In the genomic region with DNA sequence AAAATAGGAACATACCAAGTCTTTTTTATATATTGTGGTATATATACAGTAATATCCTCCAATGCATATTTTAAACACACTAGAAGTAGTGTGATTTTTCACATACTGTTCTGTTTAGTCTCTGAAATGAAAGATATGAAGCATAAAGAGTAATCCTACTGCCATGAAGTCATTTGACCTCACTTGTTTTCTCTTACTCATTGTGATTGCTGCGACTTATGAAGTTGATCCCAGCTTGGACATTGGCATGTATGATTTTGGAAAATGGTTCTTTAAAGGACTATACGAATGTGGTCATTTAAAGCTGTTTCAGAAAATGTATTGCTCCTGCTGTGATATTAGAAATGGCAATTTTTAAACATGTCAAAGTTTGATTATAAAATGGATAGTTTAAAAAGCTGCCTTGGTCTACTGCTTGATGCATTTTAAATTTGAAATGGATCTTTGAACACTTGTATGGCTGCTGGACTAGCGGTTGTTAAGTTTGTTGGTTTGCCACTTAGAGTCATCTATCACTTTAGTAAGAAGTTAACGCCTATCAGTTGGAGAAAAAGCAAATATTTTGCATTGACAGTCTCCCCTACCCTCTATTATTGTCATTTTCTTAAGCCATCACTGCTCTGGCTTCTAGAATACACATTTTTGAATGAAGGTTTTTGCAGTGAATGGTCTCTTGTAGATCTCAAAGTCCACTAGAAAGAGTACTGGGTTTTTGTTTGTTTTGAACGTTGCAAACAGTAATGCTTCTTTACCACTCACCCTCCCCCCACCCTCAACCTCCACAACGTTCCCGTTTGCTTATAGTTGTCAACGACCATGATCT, we compare ENCODE assay signal across 8 cellular contexts. TPM values are rescaled to one million over a fixed set of nuclear protein-coding genes. Genes with fewer than 3 reads are reported as not detected.
A peak's percentile ranks its signal among the peaks of the same experiment; 100 is the strongest.
DNase-seq lines count a peak whose midpoint lies in the region; ATAC-seq and TF ChIP-seq lines count a peak whose summit lies in the region.

No MANE protein-coding gene starts in this region.

- H3K36me3 ChIP-seq in DOHH2 (ENCODE audit: control insufficient read depth, low read length) (peaks cover 22% of the 10 kb centered on the region), OCI-LY7 (ENCODE audit: insufficient read depth, low read length) (peaks cover 13% of the 10 kb centered on the region), trophoblast cell (ENCODE audit: control insufficient read depth in 1 of 2, insufficient read depth in 2 of 2, low read length in 2 of 2) (no peaks in the 10 kb centered on the region)

- no peaks in the 10 kb centered on the region for H3K79me1 ChIP-seq in trophoblast cell (ENCODE audit: low read length)

- no peak overlapping the region for H3K4ac ChIP-seq in trophoblast cell (ENCODE audit: low read depth, low read length)

- no peak overlapping the region for H3K23ac ChIP-seq in trophoblast cell (ENCODE audit: low read length)

- peaks cover 57% of the 10 kb centered on the region for H3K79me2 ChIP-seq in DOHH2 (ENCODE audit: control insufficient read depth, low read length)
- peaks cover 22% of the 10 kb centered on the region; the same call in 1 of the 2 replicates for H3K79me2 ChIP-seq in OCI-LY7 (ENCODE audit: insufficient read depth, low read depth, low read length)
- no peaks in the 10 kb centered on the region for H3K79me2 ChIP-seq in trophoblast cell (ENCODE audit: control insufficient read depth, insufficient read depth, low read length, poor library complexity)

- no peak overlapping the region for H4K8ac ChIP-seq in trophoblast cell (ENCODE audit: low read depth, low read length)

- WGBS in trophoblast cell (ENCODE audit: extremely low coverage, insufficient coverage, insufficient read length): no CpG with 5 or more reads among the region's 8 CpGs

- H3K4me1 ChIP-seq in DOHH2 (ENCODE audit: control insufficient read depth, low read length) (peaks cover 37% of the 10 kb centered on the region), OCI-LY7 (ENCODE audit: insufficient read depth, low read length, poor library complexity, severe bottlenecking) (peaks cover 39% of the 10 kb centered on the region), trophoblast cell (ENCODE audit: control insufficient read depth in 1 of 2, insufficient read depth in 2 of 2, low read length in 2 of 2) (peaks cover 2 to 3% of the 10 kb centered on the region in 2 experiments)

- intact Hi-C loops in OCI-LY7 (cut with micrococcal nuclease; ENCODE audit: unreplicated experiment): loop anchor here (1.0 to 10.0 kb wide), 3 partner anchors 31 to 575 kb away; partner anchors contain the start of gene TNKS2

- H4K12ac ChIP-seq in trophoblast cell (ENCODE audit: low read depth, low read length): no peak overlapping the region

- H3K9me2 ChIP-seq in DOHH2 (replicated peaks; ENCODE audit: control insufficient read depth, low read length) (no peaks in the 10 kb centered on the region), OCI-LY7 (ENCODE audit: insufficient read depth, low read length) (no peaks in the 10 kb centered on the region)

- POLR2A ChIA-PET in OCI-LY7 (lab: Charles Lee): interaction anchor here (2.2 kb wide), 1 partner anchor 9 kb away, joined by 12 read pairs; no protein-coding TSS in a partner anchor

- no TSS peak for BruUV-seq in OCI-LY7 (replicated peaks; lab: Mats Ljungman, UMichigan)

- H2BK5ac ChIP-seq in trophoblast cell (ENCODE audit: low read depth, low read length, poor library complexity): no peak overlapping the region

- no peaks in the 10 kb centered on the region for H3K27me3 ChIP-seq in DOHH2 (ENCODE audit: control insufficient read depth, low read length)
- H3K27me3 ChIP-seq in trophoblast cell (ENCODE audit: insufficient read depth, low read length): peaks cover 5% of the 10 kb centered on the region

- no peak overlapping the region for H3K14ac ChIP-seq in trophoblast cell (ENCODE audit: low read length)

- no peak overlapping the region for H3K9ac ChIP-seq in trophoblast cell (ENCODE audit: low read length)

- no peak for ATAC-seq in HG03520 (IDR thresholded peaks at IDR 0.05; ENCODE audit: unreplicated experiment)
- ATAC-seq in GM18519 (IDR thresholded peaks at IDR 0.05; ENCODE audit: low FRiP score, unreplicated experiment): no peak

- CTCF ChIA-PET in OCI-LY7 (lab: Charles Lee; ENCODE audit: unreplicated experiment): interaction anchor here (0.5 to 0.9 kb wide), 2 partner anchors 21 to 56 kb away, joined by 3 to 8 read pairs; no protein-coding TSS in a partner anchor

- H4K20me1 ChIP-seq in DOHH2 (ENCODE audit: control insufficient read depth, insufficient read depth, low read depth, low read length): peaks cover 16% of the 10 kb centered on the region
- H4K20me1 ChIP-seq in OCI-LY7 (ENCODE audit: insufficient read depth, low read length): peaks cover 10% of the 10 kb centered on the region; the same call in 1 of the 2 replicates

- peak overlapping the region; percentile 96 for H3K4me2 ChIP-seq in DOHH2 (ENCODE audit: low read length)
- peak overlapping the region; percentile 81 for H3K4me2 ChIP-seq in OCI-LY7 (ENCODE audit: low read length)
- H3K4me2 ChIP-seq in trophoblast cell (ENCODE audit: low read length): peak overlapping the region; percentile 60

- H2BK12ac ChIP-seq in trophoblast cell (ENCODE audit: low read length): no peak overlapping the region

- H2BK120ac ChIP-seq in trophoblast cell (ENCODE audit: insufficient read depth, low read length, poor library complexity): no peak overlapping the region

- TF ChIP-seq CTCF in DOHH2 (IDR thresholded peaks at IDR 0.05; ENCODE audit: low read depth, low read length, poor library complexity, severe bottlenecking) (no peak), OCI-LY7 (conservative IDR thresholded peaks at IDR 0.05; ENCODE audit: low read length) (no peak), epithelial cell of esophagus (IDR thresholded peaks at IDR 0.05; ENCODE audit: insufficient read depth, low read depth, low read length, missing control alignments) (no peak)

- H3K27ac ChIP-seq in DOHH2 (ENCODE audit: low read depth, low read length) (no peak overlapping the region), OCI-LY7 (ENCODE audit: low read depth, low read length, poor library complexity, severe bottlenecking) (peak overlapping the region; percentile 69), trophoblast cell (ENCODE audit: low read depth, low read length) (no peak overlapping the region)

- DNase-seq in OCI-LY7 (ENCODE audit: low spot score) (no peak), epithelial cell of esophagus (ENCODE audit: low read depth) (no peak), trophoblast cell (no peak), NCI-H1436 treated with DMSO at 0.1 percent for 48 hours (lab: John Stamatoyannopoulos, UW) (no peak)
- DNase-seq in NK-92 treated with Interleukin-12 subunit alpha and Interleukin-12 subunit beta, amount 100 ng/mL, for 24 hours (lab: John Stamatoyannopoulos, UW): no peak

- no peak overlapping the region for H4K91ac ChIP-seq in trophoblast cell (ENCODE audit: low read depth, low read length)

- peak overlapping the region; percentile 84; the same call in 1 of the 2 replicates for H2AFZ ChIP-seq in OCI-LY7 (ENCODE audit: low read length)
- H2AFZ ChIP-seq in trophoblast cell (ENCODE audit: insufficient read depth, low read length, poor library complexity): no peak overlapping the region

- H2AK5ac ChIP-seq in trophoblast cell (ENCODE audit: low read length): no peak overlapping the region

- H3K4me3 ChIP-seq in DOHH2 (ENCODE audit: low read length): peak overlapping the region; percentile 76
- H3K4me3 ChIP-seq in OCI-LY7 (ENCODE audit: low read depth, low read length, poor library complexity, severe bottlenecking): peak overlapping the region; percentile 82
- H3K4me3 ChIP-seq in epithelial cell of esophagus (ENCODE audit: low read length): peak overlapping the region; percentile 28
- no peak overlapping the region for H3K4me3 ChIP-seq in trophoblast cell (ENCODE audit: low read depth, low read length)

- H3K9me3 ChIP-seq in DOHH2 (ENCODE audit: control insufficient read depth, insufficient read depth, low read length) (no peaks in the 10 kb centered on the region), OCI-LY7 (ENCODE audit: low read length) (no peaks in the 10 kb centered on the region), trophoblast cell (ENCODE audit: insufficient read depth, low read depth, low read length) (no peaks in the 10 kb centered on the region)

- H3K18ac ChIP-seq in trophoblast cell (ENCODE audit: low read length): no peak overlapping the region

- peaks cover 11% of the 10 kb centered on the region; the same call in 1 of the 2 replicates for H3F3A ChIP-seq in DOHH2 (ENCODE audit: control insufficient read depth, insufficient read depth)

RNA-seq across cellular contexts. Expression of gene PCGF5, which starts 0.9 kb away (rescaled TPM):
- 25.1 and 32.5 TPM in 2 replicates for total RNA-seq in OCI-LY7 (2014; rRNA removed; shearing (Covaris generic))
- 40.9 and 53.1 TPM in 2 replicates for total RNA-seq in OCI-LY7 (2022)
- polyA plus RNA-seq in trophoblast cell (2013): 6.8 and 7.2 TPM in 2 replicates
